Comparison of ENCODE assay signal across 8 cellular contexts in the genomic region with DNA sequence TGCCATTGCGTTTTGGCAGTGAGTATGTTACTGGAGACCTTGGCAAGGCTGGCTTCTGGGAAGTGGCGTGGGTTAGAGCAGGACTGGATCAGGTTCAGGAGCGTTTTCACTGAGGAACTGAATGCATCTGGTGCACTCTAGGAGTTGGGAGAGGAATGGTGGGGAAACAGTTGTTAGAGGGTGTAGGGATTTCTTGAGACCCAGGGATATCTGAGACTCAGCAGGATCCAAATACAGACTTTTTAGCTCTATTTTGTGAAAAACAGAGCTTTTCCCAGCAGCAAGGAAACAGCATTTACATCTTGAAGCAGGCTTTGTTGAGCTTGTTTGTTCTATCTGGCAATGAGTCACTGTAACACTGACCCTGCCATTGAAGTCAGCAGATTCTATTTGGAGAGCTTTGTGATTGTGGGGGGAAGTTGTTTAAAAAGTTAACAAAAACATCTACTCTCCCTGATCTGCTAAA. TPM values are rescaled to one million over a fixed set of nuclear protein-coding genes. Genes with fewer than 3 reads are reported as not detected.
DNase-seq lines count a peak whose midpoint lies in the region; ATAC-seq and TF ChIP-seq lines count a peak whose summit lies in the region.

No MANE protein-coding gene starts in this region.

- 35 to 80% (median 50%) methylated on average over 3 of the region's 3 CpGs for WGBS in spleen, 5 donors

- peaks cover 7% of the 10 kb centered on the region in 2 donors for H3K4me1 ChIP-seq in left lung
- peaks cover 0 to 22% (median 8%) of the 10 kb centered on the region in 6 donors for H3K4me1 ChIP-seq in spleen

- intact Hi-C loops in left lung (cut with DNase I) = no loop called here
- intact Hi-C loops in spleen (cut with DNase I; ENCODE audit: low total_unique reads) = no loop called here
- intact Hi-C loops in activated CD8-positive, alpha-beta T cell treated with anti-CD3 and anti-CD28 coated beads for 36 hours (cut with micrococcal nuclease) = no loop called here

- H3K27ac Mint-ChIP-seq in activated CD8-positive, alpha-beta T cell treated with anti-CD3 and anti-CD28 coated beads for 36 hours = no peak overlapping the region

- H3K4me1 Mint-ChIP-seq in activated CD8-positive, alpha-beta T cell treated with anti-CD3 and anti-CD28 coated beads for 36 hours (ENCODE audit: low read depth) = no peaks in the 10 kb centered on the region

- no peak for TF ChIP-seq CTCF in coronary artery (IDR thresholded peaks at IDR 0.05)
- TF ChIP-seq CTCF in left lung (IDR thresholded peaks at IDR 0.05) = no peak
- no peak for TF ChIP-seq CTCF in spleen (IDR thresholded peaks at IDR 0.05 in 8 of 11, conservative IDR thresholded peaks at IDR 0.05 in 3 of 11)
- TF ChIP-seq CTCF in activated CD8-positive, alpha-beta T cell treated with anti-CD3 and anti-CD28 coated beads for 36 hours (IDR thresholded peaks at IDR 0.05) = no peak

- H3K9me3 ChIP-seq in left lung (no peaks in the 10 kb centered on the region), spleen (no peaks in the 10 kb centered on the region)

- no peaks in the 10 kb centered on the region for H3K36me3 Mint-ChIP-seq in activated CD8-positive, alpha-beta T cell treated with anti-CD3 and anti-CD28 coated beads for 36 hours (ENCODE audit: low read depth)

- POLR2A ChIA-PET in activated CD8-positive, alpha-beta T cell treated with anti-CD3 and anti-CD28 coated beads for 36 hours (lab: Charles Lee) = no interaction called here

- TF ChIP-seq POLR2A in spleen (IDR thresholded peaks at IDR 0.05) = no peak

- no peak overlapping the region for H3K4me3 Mint-ChIP-seq in activated CD8-positive, alpha-beta T cell treated with anti-CD3 and anti-CD28 coated beads for 36 hours

- H3K27ac ChIP-seq in coronary artery (peak overlapping the region; percentile 33 to 79), left lung (peak overlapping the region in 1 of 2 donors; percentile 63), spleen (peak overlapping the region; percentile 48 to 77 (median 63))

- no peaks in the 10 kb centered on the region for H3K27me3 ChIP-seq in left lung
- no peaks in the 10 kb centered on the region for H3K27me3 ChIP-seq in spleen (replicated peaks in 1 of 7)

- DNase-seq in LHCN-M2 (ENCODE audit: low read depth) (peak; percentile 55), coronary artery (ENCODE audit: low spot score) (no peak), left lung (peak in 1 of 2 donors; percentile 42), spleen (no peak), Kasumi-1 (lab: John Stamatoyannopoulos, UW) (no peak), NCI-H1436 treated with DMSO at 0.1 percent for 48 hours (lab: John Stamatoyannopoulos, UW) (no peak)
- no peak for DNase-seq in activated CD8-positive, alpha-beta T cell treated with anti-CD3 and anti-CD28 coated beads for 36 hours

- no peaks in the 10 kb centered on the region for H3K36me3 ChIP-seq in left lung
- H3K36me3 ChIP-seq in spleen = no peaks in the 10 kb centered on the region

- CTCF ChIA-PET in activated CD8-positive, alpha-beta T cell treated with anti-CD3 and anti-CD28 coated beads for 36 hours (lab: Charles Lee) = interaction anchor here (1.2 kb wide), 1 partner anchor 9 kb away, joined by 3 read pairs; no protein-coding TSS in a partner anchor

- peaks cover 1% of the 10 kb centered on the region for H3K27me3 Mint-ChIP-seq in activated CD8-positive, alpha-beta T cell treated with anti-CD3 and anti-CD28 coated beads for 36 hours

- no peaks in the 10 kb centered on the region for H3K9me3 Mint-ChIP-seq in activated CD8-positive, alpha-beta T cell treated with anti-CD3 and anti-CD28 coated beads for 36 hours

- H3K4me3 ChIP-seq in coronary artery (peak overlapping the region; percentile 37), left lung (no peak overlapping the region), spleen (no peak overlapping the region)

- ATAC-seq in left lung (peak; percentile 89), HG03354 (IDR thresholded peaks at IDR 0.05; ENCODE audit: poor library complexity, severe bottlenecking, unreplicated experiment) (no peak)
- ATAC-seq in activated CD8-positive, alpha-beta T cell treated with anti-CD3 and anti-CD28 coated beads for 36 hours = no peak

RNA-seq across cellular contexts. Expression of a gene that starts 56.9 kb away (rescaled TPM):
- total RNA-seq in LHCN-M2 (2014; rRNA removed) = 18.8 and 25.7 TPM in 2 replicates
- polyA plus RNA-seq in LHCN-M2 (2012) = 2.9 TPM
- total RNA-seq in left lung = 10 to 100 TPM; 22.6 to 30.5 TPM
- 10 to 100 TPM; 49.4 to 67.8 (median 53.8) TPM for total RNA-seq in spleen
- polyA plus RNA-seq in spleen = 1 to 10 TPM; 5.2 to 7.4 (median 6.5) TPM
- 10 to 100 TPM; 12.4 to 12.8 TPM for total RNA-seq in activated CD8-positive, alpha-beta T cell treated with anti-CD3 and anti-CD28 coated beads for 36 hours
